9 cellular contexts compared by ENCODE assay signal in genomic region chr14:69400154-69400553, GRCh38. TPM values are rescaled to one million over a fixed set of nuclear protein-coding genes. Genes with fewer than 3 reads are reported as not detected.
DNase-seq lines count a peak whose midpoint lies in the region; ATAC-seq and TF ChIP-seq lines count a peak whose summit lies in the region.
"Had no signal": no experiment of that assay in that cellular context is flagged by ENCODE, and none has a peak within 500 bp of the region (broad histone marks: within the 10 kb centered on the region; RNA-seq: fewer than 3 reads in every experiment).

No MANE protein-coding gene starts in this region.

- TF ChIP-seq CTCF in Loucy (conservative IDR thresholded peaks at IDR 0.05; ENCODE audit: low read length) (no peak), choroid plexus epithelial cell (conservative IDR thresholded peaks at IDR 0.05; ENCODE audit: low read depth, low read length) (no peak), nephron progenitor cell (IDR thresholded peaks at IDR 0.05) (no peak)

- CTCF ChIA-PET in CD4-positive, alpha-beta memory T cell (lab: Charles Lee; ENCODE audit: partially characterized antibody), result no interaction called here

- H3K79me2 ChIP-seq in Loucy (ENCODE audit: insufficient read depth, low read length), result peaks cover 93% of the 10 kb centered on the region

- no peak overlapping the region for H3K27ac ChIP-seq in CD4-positive, alpha-beta memory T cell (ENCODE audit: low read depth, low read length)

- peak overlapping the region; percentile 95 for H3K9ac ChIP-seq in Loucy (ENCODE audit: low read depth, low read length, poor library complexity, severe bottlenecking)

- no peaks in the 10 kb centered on the region for H3F3A ChIP-seq in Loucy (ENCODE audit: low read depth)

- H3K9me2 ChIP-seq in Loucy (replicated peaks; ENCODE audit: low read depth, low read length), result no peaks in the 10 kb centered on the region

- peaks cover 62% of the 10 kb centered on the region for H3K4me1 ChIP-seq in CD4-positive, alpha-beta memory T cell (ENCODE audit: insufficient read depth, low read length)
- H3K4me1 ChIP-seq in Loucy (ENCODE audit: insufficient read depth, low read length, poor library complexity, severe bottlenecking), result peaks cover 75% of the 10 kb centered on the region

- peak overlapping the region in 3 of 7 donors; percentile 27 to 49 (median 31) for H3K27ac Mint-ChIP-seq in CD4-positive, alpha-beta memory T cell
- no peak overlapping the region for H3K27ac Mint-ChIP-seq in nephron progenitor cell

- H3K36me3 Mint-ChIP-seq in CD4-positive, alpha-beta memory T cell, result peaks cover 16 to 33% of the 10 kb centered on the region in 2 donors
- H3K36me3 Mint-ChIP-seq in nephron progenitor cell (ENCODE audit: low read depth), result peaks cover 41% of the 10 kb centered on the region

- H3K4me2 ChIP-seq in Loucy (ENCODE audit: low read depth, low read length, poor library complexity, severe bottlenecking), result peak overlapping the region; percentile 94

- intact Hi-C loops in CD4-positive, alpha-beta memory T cell (cut with micrococcal nuclease), result no loop called here

- peaks cover 72% of the 10 kb centered on the region for H4K20me1 ChIP-seq in Loucy (ENCODE audit: insufficient read depth, low read length, poor library complexity, severe bottlenecking)

- ATAC-seq in HG03460 (IDR thresholded peaks at IDR 0.05; ENCODE audit: unreplicated experiment), result no peak
- no peak for ATAC-seq in GM21367 (IDR thresholded peaks at IDR 0.05; ENCODE audit: unreplicated experiment)
- no peak for ATAC-seq in GM21717 (IDR thresholded peaks at IDR 0.05; ENCODE audit: unreplicated experiment)

- H3K9me3 ChIP-seq in CD4-positive, alpha-beta memory T cell (ENCODE audit: control insufficient read depth in 1 of 2, low read length in 2 of 2), result no peaks in the 10 kb centered on the region
- no peaks in the 10 kb centered on the region for H3K9me3 ChIP-seq in Loucy (ENCODE audit: insufficient read depth, low read depth, low read length)

- H3K4me3 ChIP-seq in CD4-positive, alpha-beta memory T cell (ENCODE audit: low read length in 2 of 2), result no peak overlapping the region
- peak overlapping the region; percentile 90 for H3K4me3 ChIP-seq in Loucy (ENCODE audit: low read length, poor library complexity, severe bottlenecking)
- peak overlapping the region; percentile 77 for H3K4me3 ChIP-seq in choroid plexus epithelial cell (ENCODE audit: low read depth, low read length)

- H3K9me3 Mint-ChIP-seq in CD4-positive, alpha-beta memory T cell, result no peaks in the 10 kb centered on the region
- H3K9me3 Mint-ChIP-seq in nephron progenitor cell, result peaks cover 7% of the 10 kb centered on the region

- POLR2A ChIA-PET in CD4-positive, alpha-beta memory T cell (lab: Charles Lee; ENCODE audit: partially characterized antibody), result no interaction called here

- H3K27me3 ChIP-seq in CD4-positive, alpha-beta memory T cell (ENCODE audit: insufficient read depth, low read length), result no peaks in the 10 kb centered on the region
- H3K27me3 ChIP-seq in Loucy (ENCODE audit: insufficient read depth, low read length, poor library complexity, severe bottlenecking), result no peaks in the 10 kb centered on the region

- DNase-seq in CD4-positive, alpha-beta memory T cell, result no peak
- DNase-seq in choroid plexus epithelial cell (ENCODE audit: low read depth), result no peak
- no peak for DNase-seq in nephron progenitor cell
- DNase-seq in NCI-H82 (lab: John Stamatoyannopoulos, UW), result no peak
- DNase-seq: NCI-H2171 had no signal

- H3K4me1 Mint-ChIP-seq in CD4-positive, alpha-beta memory T cell, result peaks cover 40 to 87% (median 53%) of the 10 kb centered on the region in 4 donors
- H3K4me1 Mint-ChIP-seq in nephron progenitor cell, result peaks cover 56% of the 10 kb centered on the region

- no peak overlapping the region for H2AFZ ChIP-seq in Loucy (ENCODE audit: low read length)

- H3K4me3 Mint-ChIP-seq in CD4-positive, alpha-beta memory T cell, result peak overlapping the region; percentile 91 to 99 (median 96)
- peak overlapping the region; percentile 95 for H3K4me3 Mint-ChIP-seq in nephron progenitor cell

- H3K27me3 Mint-ChIP-seq in CD4-positive, alpha-beta memory T cell, result no peaks in the 10 kb centered on the region
- H3K27me3 Mint-ChIP-seq in nephron progenitor cell (ENCODE audit: low read depth, poor library complexity), result no peaks in the 10 kb centered on the region

- H3K36me3 ChIP-seq in CD4-positive, alpha-beta memory T cell (ENCODE audit: insufficient read depth, low read length), result peaks cover 4% of the 10 kb centered on the region
- peaks cover 10% of the 10 kb centered on the region; the same call in 1 of the 2 replicates for H3K36me3 ChIP-seq in Loucy (ENCODE audit: insufficient read depth, low read length)

RNA-seq across cellular contexts. Expression of gene SLC39A9, which starts 1.7 kb away (rescaled TPM):
- 10 to 100 TPM; 33.7 to 38.6 TPM for total RNA-seq in CD4-positive, alpha-beta memory T cell
- polyA plus RNA-seq in CD4-positive, alpha-beta memory T cell, result 10 to 100 TPM; 17.9 to 18.6 TPM

RNA-seq across cellular contexts. Expression of gene ERH, which starts 2.1 kb away (rescaled TPM):
- 100 to 1,000 TPM; 118 to 135 TPM for total RNA-seq in CD4-positive, alpha-beta memory T cell
- polyA plus RNA-seq in CD4-positive, alpha-beta memory T cell, result 10 to 100 TPM; 44.6 to 63.6 TPM

Comparison
In these comparisons a context has a peak if more than half of its experiments do, and no peak if none do; other contexts are left out.
1. H3K4me3 ChIP-seq: peak in Loucy (single experiment) and choroid plexus epithelial cell (single experiment); none in CD4-positive, alpha-beta memory T cell (0 of 2).